ENCODE assay signal across 8 cellular contexts in genomic region chr12:3752096-3752709, GRCh38. TPM values are rescaled to one million over a fixed set of nuclear protein-coding genes. Genes with fewer than 3 reads are reported as not detected.
DNase-seq lines count a peak whose midpoint lies in the region; ATAC-seq, FAIRE-seq and TF ChIP-seq lines count a peak whose summit lies in the region.

No MANE protein-coding gene starts in this region.

- intact Hi-C loops in endothelial cell of umbilical vein (cut with micrococcal nuclease), result loop anchor here (1.0 to 2.0 kb wide), 2 partner anchors 53 to 94 kb away; no protein-coding TSS in a partner anchor
- intact Hi-C loops in tibial artery (cut with DNase I; ENCODE audit: low total_unique reads), result no loop called here

- H3K4me1 ChIP-seq in DOHH2 (ENCODE audit: control insufficient read depth, low read length) (peaks cover 39% of the 10 kb centered on the region), endothelial cell of umbilical vein (ENCODE audit: control insufficient read depth, extremely low read depth, insufficient read depth, low read length) (peaks cover 16% of the 10 kb centered on the region), neural progenitor cell (peaks cover 8% of the 10 kb centered on the region), tibial artery (peaks cover 0 to 14% (median 4%) of the 10 kb centered on the region in 4 donors)

- no peaks in the 10 kb centered on the region for H3K9me2 ChIP-seq in DOHH2 (replicated peaks; ENCODE audit: control insufficient read depth, low read length)

- no peak overlapping the region for H3K27ac Mint-ChIP-seq in neural progenitor cell

- H3K36me3 ChIP-seq in DOHH2 (ENCODE audit: control insufficient read depth, low read length) (peaks cover 13% of the 10 kb centered on the region), endothelial cell of umbilical vein (ENCODE audit: control insufficient read depth in 2 of 2, extremely low read depth in 1 of 2, insufficient read depth in 2 of 2, low read length in 2 of 2) (no peaks in the 10 kb centered on the region), neural progenitor cell (no peaks in the 10 kb centered on the region), tibial artery (no peaks in the 10 kb centered on the region)

- peak; percentile 73 for ATAC-seq in GM21528 (IDR thresholded peaks at IDR 0.05; ENCODE audit: low FRiP score, unreplicated experiment)

- CTCF ChIA-PET in endothelial cell of umbilical vein (lab: Charles Lee), result interaction anchor here (0.9 to 2.2 kb wide), 17 partner anchors 11 to 452 kb away, joined by 3 to 17 read pairs (median 4); no protein-coding TSS in a partner anchor

- peaks cover 19% of the 10 kb centered on the region for H3K27me3 Mint-ChIP-seq in neural progenitor cell (ENCODE audit: insufficient read depth, low read depth)

- H3F3A ChIP-seq in DOHH2 (ENCODE audit: control insufficient read depth, insufficient read depth) (peaks cover 5% of the 10 kb centered on the region), neural progenitor cell (ENCODE audit: low read depth) (peaks cover 7% of the 10 kb centered on the region)

- H3K9me1 ChIP-seq in endothelial cell of umbilical vein (replicated peaks; ENCODE audit: control insufficient read depth, extremely low read depth, insufficient read depth, low read length), result no peaks in the 10 kb centered on the region

- DNase-seq in Jurkat, Clone E6-1 (ENCODE audit: low read depth, low spot score), result peak; percentile 69
- peak; percentile 56 to 71 for DNase-seq in activated CD4-positive, alpha-beta T cell treated with anti-CD3 and anti-CD28 coated beads for 4 hours
- DNase-seq in endothelial cell of umbilical vein (ENCODE audit: low read depth, low spot score), result peak; percentile 45
- DNase-seq in neural progenitor cell (ENCODE audit: low spot score), result no peak
- peak in 1 of 2 donors; percentile 34 for DNase-seq in tibial artery
- DNase-seq in NCI-H2196 (lab: John Stamatoyannopoulos, UW; ENCODE audit: unreplicated experiment), result no peak

- no TSS peak for BruUV-seq in endothelial cell of umbilical vein (replicated peaks; lab: Mats Ljungman, UMichigan)

- H3K27ac ChIP-seq in DOHH2 (ENCODE audit: low read depth, low read length) (peak overlapping the region; percentile 94), endothelial cell of umbilical vein (ENCODE audit: insufficient read depth, low read depth, low read length) (peak overlapping the region; percentile 50), neural progenitor cell (no peak overlapping the region), tibial artery (peak overlapping the region in 1 of 2 donors; percentile 36)

- H4K20me1 ChIP-seq in DOHH2 (ENCODE audit: control insufficient read depth, insufficient read depth, low read depth, low read length) (no peaks in the 10 kb centered on the region), endothelial cell of umbilical vein (replicated peaks; ENCODE audit: control insufficient read depth, extremely low read depth, insufficient read depth, low read length) (no peaks in the 10 kb centered on the region), neural progenitor cell (ENCODE audit: low read depth) (no peaks in the 10 kb centered on the region)

- H3K9ac ChIP-seq in endothelial cell of umbilical vein (replicated peaks; ENCODE audit: extremely low read depth, insufficient read depth, low read length) (peak overlapping the region; percentile 77), neural progenitor cell (no peak overlapping the region)

- H3K4me1 Mint-ChIP-seq in neural progenitor cell, result peaks cover 14% of the 10 kb centered on the region

- dilution Hi-C loops in endothelial cell of umbilical vein (cut with MboI; ENCODE audit: extremely low pct_ligation_motif_present, low sequenced_read_pairs), result no loop called here

- peak overlapping the region; percentile 74 for H3K4me3 Mint-ChIP-seq in neural progenitor cell

- POLR2A ChIA-PET in endothelial cell of umbilical vein (lab: Charles Lee), result no interaction called here

- FAIRE-seq in endothelial cell of umbilical vein (lab: Jason Lieb, UNC), result peak; percentile 88

- no peaks in the 10 kb centered on the region for H3K9me3 Mint-ChIP-seq in neural progenitor cell

- H2AFZ ChIP-seq in endothelial cell of umbilical vein (ENCODE audit: low read depth, low read length), result peak overlapping the region; percentile 65
- peak overlapping the region; percentile 84 for H2AFZ ChIP-seq in neural progenitor cell (replicated peaks)

- H3K4me3 ChIP-seq in DOHH2 (ENCODE audit: low read length) (peak overlapping the region; percentile 100), endothelial cell of umbilical vein (replicated peaks in 1 of 3; ENCODE audit: insufficient read depth in 1 of 3, low read depth in 1 of 3, low read length in 3 of 3) (peak overlapping the region; percentile 5 to 68 (median 53)), neural progenitor cell (peak overlapping the region; percentile 40), tibial artery (peak overlapping the region; percentile 40 to 50)
- peak overlapping the region; percentile 64 for H3K4me3 ChIP-seq in Jurkat, Clone E6-1 (ENCODE audit: low read length)

- no peak for TF ChIP-seq CTCF in DOHH2 (IDR thresholded peaks at IDR 0.05; ENCODE audit: low read depth, low read length, poor library complexity, severe bottlenecking)
- no peak for TF ChIP-seq CTCF in endothelial cell of umbilical vein (IDR thresholded peaks at IDR 0.05; ENCODE audit: extremely low read depth in 1 of 2, insufficient read depth in 1 of 2, low read depth in 1 of 2, low read length in 2 of 2)
- no peak for TF ChIP-seq CTCF in neural progenitor cell (IDR thresholded peaks at IDR 0.05)
- no peak for TF ChIP-seq CTCF in tibial artery (IDR thresholded peaks at IDR 0.05)

- H3K36me3 Mint-ChIP-seq in neural progenitor cell, result no peaks in the 10 kb centered on the region

- H3K4me2 ChIP-seq in DOHH2 (ENCODE audit: low read length), result peak overlapping the region; percentile 93
- H3K4me2 ChIP-seq in endothelial cell of umbilical vein (ENCODE audit: insufficient read depth, low read length), result peak overlapping the region; percentile 88
- H3K4me2 ChIP-seq in neural progenitor cell, result peak overlapping the region; percentile 75

- no peak for TF ChIP-seq POLR2A in endothelial cell of umbilical vein (IDR thresholded peaks at IDR 0.05; ENCODE audit: low read depth, low read length)

- no peaks in the 10 kb centered on the region for H3K9me3 ChIP-seq in DOHH2 (ENCODE audit: control insufficient read depth, insufficient read depth, low read length)
- no peaks in the 10 kb centered on the region for H3K9me3 ChIP-seq in endothelial cell of umbilical vein (replicated peaks; ENCODE audit: control insufficient read depth, insufficient read depth, low read length)
- H3K9me3 ChIP-seq in neural progenitor cell (ENCODE audit: low read depth), result no peaks in the 10 kb centered on the region
- H3K9me3 ChIP-seq in tibial artery, result no peaks in the 10 kb centered on the region

- H3K27me3 ChIP-seq in DOHH2 (ENCODE audit: control insufficient read depth, low read length) (no peaks in the 10 kb centered on the region), endothelial cell of umbilical vein (ENCODE audit: control insufficient read depth in 2 of 2, insufficient read depth in 2 of 2, low read length in 2 of 2) (no peaks in the 10 kb centered on the region), neural progenitor cell (peaks cover 22% of the 10 kb centered on the region), tibial artery (peaks cover 0 to 21% of the 10 kb centered on the region in 2 donors)

- H3K79me2 ChIP-seq in DOHH2 (ENCODE audit: control insufficient read depth, low read length) (peaks cover 65% of the 10 kb centered on the region), endothelial cell of umbilical vein (ENCODE audit: control insufficient read depth, insufficient read depth, low read length) (no peaks in the 10 kb centered on the region), neural progenitor cell (ENCODE audit: low read depth) (no peaks in the 10 kb centered on the region)

TF ChIP-seq in endothelial cell of umbilical vein, 7 proteins besides CTCF, POLR2A, EP300 and RAD21:
- TF ChIP-seq JUN (IDR thresholded peaks at IDR 0.05; ENCODE audit: borderline replicate concordance, insufficient read depth, insufficient read length, low read depth) (no peak), MYC (IDR thresholded peaks at IDR 0.05; ENCODE audit: low read depth, low read length) (peak; percentile 92), POLR2AphosphoS5 (IDR thresholded peaks at IDR 0.05; ENCODE audit: insufficient read depth, low read depth, low read length) (peak; percentile 67)

RNA-seq across cellular contexts. Expression of gene CRACR2A, which starts 0.7 kb away (rescaled TPM):
- 12.3 TPM for polyA plus RNA-seq in Jurkat, Clone E6-1 (2012; ENCODE audit: insufficient read depth, insufficient read length)
- total RNA-seq in endothelial cell of umbilical vein, result 14.9 and 15.9 TPM in 2 replicates
- 3.5 and 4.4 TPM in 2 replicates for polyA plus RNA-seq in endothelial cell of umbilical vein
- polyA plus RNA-seq in endothelial cell of umbilical vein (2011; cell fraction: cytosol; rRNA removed), result 7.5 and 8.2 TPM in 2 replicates
- polyA plus RNA-seq in endothelial cell of umbilical vein (2011; cell fraction: nucleus; rRNA removed), result 10.4 and 14.3 TPM in 2 replicates
- polyA plus RNA-seq in endothelial cell of umbilical vein (2012), result 9.3 and 14.7 TPM in 2 replicates
- 9.5 and 12.6 TPM in 2 replicates for polyA minus RNA-seq in endothelial cell of umbilical vein
- polyA minus RNA-seq in endothelial cell of umbilical vein (2011; cell fraction: cytosol; rRNA and poly(A)+ RNA removed), result not detected
- 8.6 and 10.8 TPM in 2 replicates for polyA minus RNA-seq in endothelial cell of umbilical vein (2011; cell fraction: nucleus; rRNA and poly(A)+ RNA removed)
- 0.06 and 1.1 TPM in 2 replicates for total RNA-seq in neural progenitor cell (ENCODE audit: low replicate concordance)

Comparison
In these comparisons a context has a peak if more than half of its experiments do, and no peak if none do; other contexts are left out.
1. H3K4me3 ChIP-seq: peak in every context shown above with its lines; median percentile 100 in DOHH2; 64 in Jurkat, Clone E6-1; 53 in endothelial cell of umbilical vein; 45 in tibial artery; 40 in neural progenitor cell.
2. DNase-seq: peak in Jurkat, Clone E6-1 (single experiment), activated CD4-positive, alpha-beta T cell treated with anti-CD3 and anti-CD28 coated beads for 4 hours (2 of 2) and endothelial cell of umbilical vein (single experiment); none in neural progenitor cell (single experiment) and NCI-H2196 (single experiment).
3. Peak in every context shown above with its lines, with median percentiles within 50 percentile points of each other: H3K4me2 ChIP-seq.